10 cellular contexts compared by ENCODE assay signal in genomic region chr7:41916450-41916927, GRCh38.
A peak's percentile ranks its signal among the peaks of the same experiment; 100 is the strongest.
DNase-seq lines count a peak whose midpoint lies in the region; ATAC-seq and TF ChIP-seq lines count a peak whose summit lies in the region.
"Had no signal": no experiment of that assay in that cellular context is flagged by ENCODE, and none has a peak within 500 bp of the region (broad histone marks: within the 10 kb centered on the region; RNA-seq: fewer than 3 reads in every experiment).

No MANE protein-coding gene starts in this region.

- H3K27me3 ChIP-seq in uterus: no peaks in the 10 kb centered on the region

- H3K9me3 ChIP-seq in uterus: no peaks in the 10 kb centered on the region

- no peak for DNase-seq in Right ventricle myocardium superior
- DNase-seq in cardiac septum (ENCODE audit: low spot score): no peak
- peak; percentile 63 for DNase-seq in brain pericyte (ENCODE audit: low read depth, low spot score)
- peak; percentile 99 for DNase-seq in kidney glomerular epithelial cell (lab: John Stamatoyannopoulos, UW)
- DNase-seq in uterus: peak; percentile 31 to 52
- DNase-seq in inferior parietal cortex (ENCODE audit: extremely low spot score): no peak
- DNase-seq in mesenteric fat pad (ENCODE audit: low spot score): no peak
- DNase-seq: activated CD4-positive, alpha-beta T cell treated with anti-CD3 and anti-CD28 coated beads, Interleukin-2, amount 10 ng/mL, durations not matched to agents 24 days and 14 days had no signal

- ATAC-seq in Right ventricle myocardium superior (ENCODE audit: poor library complexity): peak; percentile 57
- ATAC-seq in HG03139 (IDR thresholded peaks at IDR 0.05; ENCODE audit: unreplicated experiment): no peak
- ATAC-seq: GM12878 had no signal

- no peaks in the 10 kb centered on the region for H3K4me1 ChIP-seq in uterus

- H3K36me3 ChIP-seq in uterus: no peaks in the 10 kb centered on the region

- no peak overlapping the region for H3K4me3 ChIP-seq in uterus
- H3K4me3 ChIP-seq: GM12878 had no signal

- peak overlapping the region; percentile 71 to 82 for H3K27ac ChIP-seq in uterus

- intact Hi-C loops in Right ventricle myocardium superior (cut with DNase I) (no loop called here), cardiac septum (cut with DNase I) (no loop called here), uterus (cut with DNase I; ENCODE audit: low total_unique reads) (no loop called here)

- no peak for TF ChIP-seq POLR2A in uterus (IDR thresholded peaks at IDR 0.05)

- no peak for TF ChIP-seq CTCF in uterus (IDR thresholded peaks at IDR 0.05)

Comparison
In these comparisons a context has a peak if more than half of its experiments do, and no peak if none do; other contexts are left out.
1. DNase-seq: peak in brain pericyte (single experiment), kidney glomerular epithelial cell (single experiment) and uterus (2 of 2); none in Right ventricle myocardium superior (single experiment), cardiac septum (single experiment), inferior parietal cortex (single experiment) and mesenteric fat pad (single experiment).